7 cellular contexts compared by ENCODE assay signal in the genomic region with DNA sequence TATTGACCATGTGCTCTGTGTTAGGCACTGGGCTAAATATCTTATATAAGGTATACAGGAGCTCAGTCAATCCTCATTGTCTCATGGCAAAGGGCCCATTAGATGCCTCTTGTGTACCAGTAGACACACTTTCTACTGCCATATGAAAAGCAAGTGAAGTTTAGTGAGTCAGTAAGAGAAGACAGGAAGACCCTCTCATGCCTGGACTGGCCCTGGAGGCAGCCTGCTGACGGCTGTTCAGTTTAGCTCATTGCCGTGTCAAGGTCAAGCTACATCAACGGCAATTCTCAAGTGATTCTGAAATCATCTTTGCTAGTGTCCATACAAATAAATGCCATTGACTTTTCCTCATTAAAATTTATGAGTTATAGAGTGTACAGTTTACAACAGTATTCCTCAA.
"Had no signal": no experiment of that assay in that cellular context is flagged by ENCODE, and none has a peak within 500 bp of the region (broad histone marks: within the 10 kb centered on the region; RNA-seq: fewer than 3 reads in every experiment).

No MANE protein-coding gene starts in this region.

- H2AFZ ChIP-seq: GM23338 had no signal

- DNase-seq: H7, HFFc6 had no signal

- H3K9me3 ChIP-seq: HAP-1 had no signal

- H3K4me2 ChIP-seq: GM23338 had no signal

- H3K36me3 ChIP-seq: HAP-1 had no signal

- FAIRE-seq: HepG2 had no signal

- H3K4me3 ChIP-seq: GM23338, HAP-1 had no signal

- H3K4me1 ChIP-seq: HAP-1 had no signal

- H3K27ac ChIP-seq: HL-60 had no signal

- ATAC-seq: GM23338, HCT116, HepG2 had no signal
